ENCODE assay signal across 2 cellular contexts in the genomic region with DNA sequence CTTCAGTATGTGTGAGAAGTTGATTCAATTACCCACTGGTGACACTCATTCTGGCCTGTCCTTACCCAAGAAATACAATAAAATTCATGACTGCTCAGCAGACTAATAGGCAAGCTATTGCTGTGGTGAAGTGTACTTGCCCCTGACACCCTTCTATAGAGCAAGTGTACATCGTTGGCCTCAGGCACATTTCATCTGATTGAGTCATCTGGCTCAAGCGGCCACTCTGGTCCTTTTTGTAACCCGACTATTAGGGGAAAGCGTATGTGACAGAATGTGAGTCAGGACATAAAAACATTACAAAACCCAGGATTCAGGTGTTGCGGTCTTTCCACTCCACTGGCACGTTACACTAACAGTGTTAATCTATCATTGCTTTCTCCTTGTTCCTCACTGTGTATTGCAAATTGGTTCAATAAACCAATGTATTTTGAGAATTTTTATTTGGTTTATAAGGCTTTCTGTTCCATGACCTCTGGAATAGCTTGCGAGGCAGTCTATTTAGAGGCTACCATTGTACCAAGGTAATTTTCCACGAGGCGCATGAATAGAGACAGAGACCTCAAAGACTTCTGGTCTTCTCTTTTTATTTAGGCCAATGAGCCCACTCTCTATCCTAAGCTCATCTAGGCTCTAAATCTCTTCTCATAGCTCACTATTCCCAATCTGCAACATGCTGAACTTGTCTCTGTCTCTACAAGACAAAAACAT.
TF ChIP-seq lines count a peak whose summit lies in the region.

No MANE protein-coding gene starts in this region.

TF ChIP-seq in SK-N-SH treated with all-trans-retinoic acid at 6 μM for 48 hours, 23 proteins besides CTCF, POLR2A, EP300 and RAD21:
- no peak for TF ChIP-seq ARNTL (CRISPR knock-in tag; IDR thresholded peaks at IDR 0.05; ENCODE audit: borderline replicate concordance, low read depth)
- no peak for TF ChIP-seq ISL1 (CRISPR knock-in tag; IDR thresholded peaks at IDR 0.05)
- TF ChIP-seq RARB (CRISPR knock-in tag; IDR thresholded peaks at IDR 0.05): no peak
- TF ChIP-seq TSHZ2 (CRISPR knock-in tag; IDR thresholded peaks at IDR 0.05): no peak
- TF ChIP-seq OSR1 (CRISPR knock-in tag; IDR thresholded peaks at IDR 0.05): no peak
- no peak for TF ChIP-seq SNAI2 (CRISPR knock-in tag; IDR thresholded peaks at IDR 0.05)
- TF ChIP-seq ZNF565 (CRISPR knock-in tag; conservative IDR thresholded peaks at IDR 0.05; ENCODE audit: low read depth): no peak
- no peak for TF ChIP-seq TCF4 (CRISPR knock-in tag; IDR thresholded peaks at IDR 0.05; ENCODE audit: borderline replicate concordance)
- no peak for TF ChIP-seq ZFP30 (CRISPR knock-in tag; IDR thresholded peaks at IDR 0.05)

TF ChIP-seq in HepG2, 621 proteins besides CTCF, POLR2A, EP300 and RAD21:
- TF ChIP-seq, protein P1, sequence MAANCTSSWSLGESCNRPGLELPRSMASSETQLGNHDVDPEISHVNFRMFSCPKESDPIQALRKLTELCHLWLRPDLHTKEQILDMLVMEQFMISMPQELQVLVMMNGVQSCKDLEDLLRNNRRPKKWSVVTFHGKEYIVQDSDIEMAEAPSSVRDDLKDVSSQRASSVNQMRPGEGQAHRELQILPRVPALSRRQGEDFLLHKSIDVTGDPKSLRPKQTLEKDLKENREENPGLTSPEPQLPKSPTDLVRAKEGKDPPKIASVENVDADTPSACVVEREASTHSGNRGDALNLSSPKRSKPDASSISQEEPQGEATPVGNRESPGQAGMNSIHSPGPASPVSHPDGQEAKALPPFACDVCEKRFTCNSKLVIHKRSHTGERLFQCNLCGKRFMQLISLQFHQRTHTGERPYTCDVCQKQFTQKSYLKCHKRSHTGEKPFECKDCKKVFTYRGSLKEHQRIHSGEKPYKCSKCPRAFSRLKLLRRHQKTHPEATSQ (CRISPR knock-in tag; IDR thresholded peaks at IDR 0.05; ENCODE audit: borderline replicate concordance): no peak
- TF ChIP-seq REXO4 (CRISPR knock-in tag; IDR thresholded peaks at IDR 0.05; ENCODE audit: borderline replicate concordance) (no peak), ZNF160 (CRISPR knock-in tag; IDR thresholded peaks at IDR 0.05) (no peak), ZKSCAN8 (CRISPR knock-in tag; IDR thresholded peaks at IDR 0.05; ENCODE audit: borderline replicate concordance) (no peak), SMAD9 (CRISPR knock-in tag; IDR thresholded peaks at IDR 0.05) (no peak)
TF ChIP-seq in HepG2: peak in this region for 0.
